In genomic region chrX:2350703-2351102, GRCh38 we compare ENCODE assay signal across 2 cellular contexts.
A peak's percentile ranks its signal among the peaks of the same experiment; 100 is the strongest.
TF ChIP-seq lines count a peak whose summit lies in the region.

No MANE protein-coding gene starts in this region.

TF ChIP-seq in HEK293, 187 proteins besides CTCF, POLR2A, EP300 and RAD21:
- TF ChIP-seq ZNF146 (tag by site-specific recombination; IDR thresholded peaks at IDR 0.05) (peak; percentile 73), ZNF580 (tag by site-specific recombination; IDR thresholded peaks at IDR 0.05) (0 out of 2 replicates have a peak, but pooled peaks have one; percentile 33)

TF ChIP-seq in K562, 482 proteins besides CTCF, POLR2A, EP300 and RAD21:
- TF ChIP-seq ZNF146 (CRISPR knock-in tag; IDR thresholded peaks at IDR 0.05; ENCODE audit: unreplicated experiment) (peak; percentile 86), RBM25 (IDR thresholded peaks at IDR 0.05; ENCODE audit: low read depth, low read length, severe bottlenecking) (peak; percentile 53)
